ENCODE assay signal across 15 cellular contexts in genomic region chr20:53957421-53958172, GRCh38.
A peak's percentile ranks its signal among the peaks of the same experiment; 100 is the strongest.
DNase-seq lines count a peak whose midpoint lies in the region; ATAC-seq and TF ChIP-seq lines count a peak whose summit lies in the region.
"Had no signal": no experiment of that assay in that cellular context is flagged by ENCODE, and none has a peak within 500 bp of the region (broad histone marks: within the 10 kb centered on the region; RNA-seq: fewer than 3 reads in every experiment).

No MANE protein-coding gene starts in this region.

- no peaks in the 10 kb centered on the region for H3K4me1 Mint-ChIP-seq in T-helper 2 cell treated with Interferon-gamma antibody and Interleukin-4, amounts not matched to agents 5 μg/mL and 100 μg/mL, for 36 hours (ENCODE audit: low read depth)
- H3K4me1 Mint-ChIP-seq: activated B cell treated with CpG ODN at 0.5 μM for 24 hours had no signal

- in situ Hi-C loops in astrocyte of the spinal cord (cut with HindIII; ENCODE audit: low sequenced_read_pairs): no loop called here

- H3K4me1 ChIP-seq in left lung (no peaks in the 10 kb centered on the region), SJCRH30 (no peaks in the 10 kb centered on the region)

- H3K4me3 Mint-ChIP-seq in T-helper 2 cell treated with Interferon-gamma antibody and Interleukin-4, amounts not matched to agents 5 μg/mL and 100 μg/mL, for 36 hours: no peak overlapping the region
- H3K4me3 Mint-ChIP-seq: activated B cell treated with CpG ODN at 0.5 μM for 24 hours; activated T-cell treated with anti-CD3 and anti-CD28 coated beads, Interleukin-2, amount 50 U/mL, for 24 hours; brain had no signal

- H3K27me3 ChIP-seq in left lung (no peaks in the 10 kb centered on the region), SJCRH30 (0 out of 2 replicates have a peak, but pooled peaks cover 9% of the 10 kb centered on the region)

- ATAC-seq in left lung: peak; percentile 51
- no peak for ATAC-seq in left lobe of liver

- H3K27ac ChIP-seq in left lung: no peak overlapping the region
- no peak overlapping the region for H3K27ac ChIP-seq in SJCRH30
- H3K27ac ChIP-seq: epithelial cell of prostate had no signal

- intact Hi-C loops in left lung (cut with DNase I): no loop called here

- DNase-seq in Daoy (ENCODE audit: low read depth) (peak; percentile 16), HuH-7.5 (ENCODE audit: low spot score) (peak; percentile 64), astrocyte of the spinal cord (ENCODE audit: low read depth, low spot score) (peak; percentile 22), left lung (no peak), SJCRH30 (no peak), OCI-M1 (lab: John Stamatoyannopoulos, UW) (no peak), left lobe of liver (ENCODE audit: low spot score) (no peak)
- no peak for DNase-seq in T-helper 2 cell treated with Interferon-gamma antibody and Interleukin-4, amounts not matched to agents 5 μg/mL and 100 μg/mL, for 36 hours (ENCODE audit: low spot score)
- DNase-seq: activated B cell treated with CpG ODN at 0.5 μM for 24 hours; activated T-cell treated with anti-CD3 and anti-CD28 coated beads, Interleukin-2, amount 50 U/mL, for 24 hours; Caco-2; NCI-H2227 treated with DMSO at 0.1 percent for 48 hours; SHP77 had no signal

- H3K4me3 ChIP-seq in astrocyte of the spinal cord (ENCODE audit: low read depth, low read length): no peak overlapping the region
- H3K4me3 ChIP-seq in left lung: no peak overlapping the region
- H3K4me3 ChIP-seq in SJCRH30: no peak overlapping the region

- H3K36me3 Mint-ChIP-seq in T-helper 2 cell treated with Interferon-gamma antibody and Interleukin-4, amounts not matched to agents 5 μg/mL and 100 μg/mL, for 36 hours (ENCODE audit: low read depth): peaks cover 2% of the 10 kb centered on the region

- H3K27ac Mint-ChIP-seq in T-helper 2 cell treated with Interferon-gamma antibody and Interleukin-4, amounts not matched to agents 5 μg/mL and 100 μg/mL, for 36 hours: no peak overlapping the region
- H3K27ac Mint-ChIP-seq: activated B cell treated with CpG ODN at 0.5 μM for 24 hours; activated T-cell treated with anti-CD3 and anti-CD28 coated beads, Interleukin-2, amount 50 U/mL, for 24 hours had no signal

- peaks cover 5% of the 10 kb centered on the region for H3K9me3 Mint-ChIP-seq in T-helper 2 cell treated with Interferon-gamma antibody and Interleukin-4, amounts not matched to agents 5 μg/mL and 100 μg/mL, for 36 hours

- TF ChIP-seq CTCF in astrocyte of the spinal cord (IDR thresholded peaks at IDR 0.05; ENCODE audit: low read depth, low read length): peak; percentile 22
- no peak for TF ChIP-seq CTCF in left lung (IDR thresholded peaks at IDR 0.05)

- H3K27me3 Mint-ChIP-seq in T-helper 2 cell treated with Interferon-gamma antibody and Interleukin-4, amounts not matched to agents 5 μg/mL and 100 μg/mL, for 36 hours (ENCODE audit: low read depth): peaks cover 24% of the 10 kb centered on the region
- H3K27me3 Mint-ChIP-seq: brain had no signal

- H3K9me3 ChIP-seq in left lung (peaks cover 0 to 4% of the 10 kb centered on the region in 2 donors), SJCRH30 (replicated peaks) (peaks cover 4% of the 10 kb centered on the region)

- H3K36me3 ChIP-seq in left lung (no peaks in the 10 kb centered on the region), SJCRH30 (no peaks in the 10 kb centered on the region)

Comparison
In these comparisons a context has a peak if more than half of its experiments do, and no peak if none do; other contexts are left out.
1. DNase-seq: peak in Daoy (single experiment), HuH-7.5 (single experiment) and astrocyte of the spinal cord (single experiment); none in left lung (0 of 2), SJCRH30 (0 of 2), OCI-M1 (single experiment), T-helper 2 cell treated with Interferon-gamma antibody and Interleukin-4, amounts not matched to agents 5 μg/mL and 100 μg/mL, for 36 hours (single experiment) and left lobe of liver (single experiment).